Comparison of ENCODE assay signal across 16 cellular contexts in genomic region chr10:116973371-116973905, GRCh38. TPM values are rescaled to one million over a fixed set of nuclear protein-coding genes. Genes with fewer than 3 reads are reported as not detected.
DNase-seq lines count a peak whose midpoint lies in the region; ATAC-seq and TF ChIP-seq lines count a peak whose summit lies in the region.
"Had no signal": no experiment of that assay in that cellular context is flagged by ENCODE, and none has a peak within 500 bp of the region (broad histone marks: within the 10 kb centered on the region; RNA-seq: fewer than 3 reads in every experiment).

No MANE protein-coding gene starts in this region.

- H3K27me3 Mint-ChIP-seq in activated T-helper 17 cell treated with anti-CD3 and anti-CD28 coated beads, Interleukin-2, amount 50 U/mL, for 72 hours: peaks cover 8% of the 10 kb centered on the region
- peaks cover 4% of the 10 kb centered on the region for H3K27me3 Mint-ChIP-seq in CD4-positive, alpha-beta T cell

- no peaks in the 10 kb centered on the region for H3K36me3 Mint-ChIP-seq in activated T-helper 17 cell treated with anti-CD3 and anti-CD28 coated beads, Interleukin-2, amount 50 U/mL, for 72 hours (ENCODE audit: low read depth)
- H3K36me3 Mint-ChIP-seq in CD4-positive, alpha-beta T cell (ENCODE audit: low read depth): no peaks in the 10 kb centered on the region

- 92 to 98% methylated on average over 4 of the region's 4 CpGs for WGBS in aorta, 2 donors

- H3K4me2 ChIP-seq in PC-9: peak overlapping the region; percentile 60; the same call in 1 of the 2 replicates
- H3K4me2 ChIP-seq in neural cell (ENCODE audit: low read length): no peak overlapping the region

- 0 out of 2 replicates have a peak, but pooled peaks cover 3% of the 10 kb centered on the region for H3K79me2 ChIP-seq in PC-9 (ENCODE audit: low read depth)
- H3K79me2 ChIP-seq in neural cell (replicated peaks; ENCODE audit: insufficient read depth, low read length): no peaks in the 10 kb centered on the region

- H3K9me3 Mint-ChIP-seq in activated T-helper 17 cell treated with anti-CD3 and anti-CD28 coated beads, Interleukin-2, amount 50 U/mL, for 72 hours: no peaks in the 10 kb centered on the region
- no peaks in the 10 kb centered on the region for H3K9me3 Mint-ChIP-seq in CD4-positive, alpha-beta T cell
- H3K9me3 Mint-ChIP-seq: CD14-positive monocyte had no signal

- H2AFZ ChIP-seq in PC-9 (no peak overlapping the region), neural cell (ENCODE audit: low read depth, low read length) (no peak overlapping the region)

- H3K4me1 ChIP-seq in A673 (ENCODE audit: insufficient read depth, low read length, poor library complexity, severe bottlenecking): peaks cover 28% of the 10 kb centered on the region
- H3K4me1 ChIP-seq in PC-9 (replicated peaks; ENCODE audit: insufficient read depth): peaks cover 21% of the 10 kb centered on the region
- H3K4me1 ChIP-seq in aorta (ENCODE audit: control insufficient read depth in 1 of 2, insufficient read depth in 2 of 2, low read length in 2 of 2): no peaks in the 10 kb centered on the region

- no peak for ATAC-seq in activated T-helper 17 cell treated with anti-CD3 and anti-CD28 coated beads, Interleukin-2, amount 50 U/mL, for 72 hours (replicated peaks)
- ATAC-seq in CD4-positive, alpha-beta T cell (ENCODE audit: poor library complexity): no peak
- no peak for ATAC-seq in aorta (ENCODE audit: low FRiP score)

- H3K9me3 ChIP-seq in A673 (ENCODE audit: low read depth, low read length, poor library complexity, severe bottlenecking): no peaks in the 10 kb centered on the region
- H3K9me3 ChIP-seq in PC-9 (ENCODE audit: insufficient read depth, low read depth): no peaks in the 10 kb centered on the region
- H3K9me3 ChIP-seq in neural cell (ENCODE audit: low read length): no peaks in the 10 kb centered on the region
- no peaks in the 10 kb centered on the region for H3K9me3 ChIP-seq in CD4-positive, alpha-beta T cell (ENCODE audit: control insufficient read depth, low read length)
- H3K9me3 ChIP-seq in aorta (ENCODE audit: control insufficient read depth, low read length): no peaks in the 10 kb centered on the region

- no peak overlapping the region for H3K9ac ChIP-seq in neural cell (ENCODE audit: low read length)

- intact Hi-C loops in A673 (cut with micrococcal nuclease; ENCODE audit: unreplicated experiment) (no loop called here), PC-9 (cut with micrococcal nuclease; ENCODE audit: unreplicated experiment) (no loop called here), dorsolateral prefrontal cortex (cut with DNase I) (loop anchor here in 1 of 2 donors (1.0 to 10.0 kb wide), 2 partner anchors 11 to 121 kb away; no protein-coding TSS in a partner anchor), aorta (cut with DNase I) (no loop called here)
- intact Hi-C loops in CD4-positive, alpha-beta T cell (cut with DNase I, micrococcal nuclease): no loop called here

- H3K27ac ChIP-seq in A673 (ENCODE audit: low read depth, low read length, poor library complexity, severe bottlenecking) (peak overlapping the region; percentile 22), PC-9 (no peak overlapping the region), dorsolateral prefrontal cortex (peak overlapping the region; percentile 44 to 99 (median 96)), neural cell (ENCODE audit: low read length) (no peak overlapping the region), aorta (ENCODE audit: low read depth in 1 of 2, low read length in 2 of 2) (no peak overlapping the region)
- no peak overlapping the region for H3K27ac ChIP-seq in CD4-positive, alpha-beta T cell (ENCODE audit: low read depth, low read length)

- no peaks in the 10 kb centered on the region for H3K36me3 ChIP-seq in A673 (ENCODE audit: insufficient read depth, low read length, poor library complexity, severe bottlenecking)
- no peaks in the 10 kb centered on the region for H3K36me3 ChIP-seq in PC-9 (ENCODE audit: low read depth)
- no peaks in the 10 kb centered on the region for H3K36me3 ChIP-seq in neural cell (ENCODE audit: insufficient read depth, low read length)
- peaks cover 0 to 2% of the 10 kb centered on the region in 2 donors for H3K36me3 ChIP-seq in aorta (ENCODE audit: control insufficient read depth in 1 of 2, insufficient read depth in 2 of 2, low read length in 1 of 2)

- H3F3A ChIP-seq in PC-9 (ENCODE audit: insufficient read depth, low read depth): peaks cover 22% of the 10 kb centered on the region; the same call in 1 of the 2 replicates
- H3F3A ChIP-seq in neural cell (ENCODE audit: insufficient read depth, low read length, poor library complexity, severe bottlenecking): no peaks in the 10 kb centered on the region

- CTCF ChIA-PET in A673 (lab: Charles Lee): no interaction called here
- CTCF ChIA-PET in PC-9 (lab: Charles Lee): no interaction called here
- CTCF ChIA-PET in CD4-positive, alpha-beta T cell (lab: Charles Lee): no interaction called here

- POLR2A ChIA-PET in A673 (lab: Charles Lee; ENCODE audit: low non-redundant PET) (no interaction called here), PC-9 (lab: Charles Lee; ENCODE audit: unreplicated experiment) (no interaction called here)
- POLR2A ChIA-PET in CD4-positive, alpha-beta T cell (lab: Charles Lee): no interaction called here

- H3K27ac Mint-ChIP-seq in activated T-helper 17 cell treated with anti-CD3 and anti-CD28 coated beads, Interleukin-2, amount 50 U/mL, for 72 hours: no peak overlapping the region
- H3K27ac Mint-ChIP-seq in CD4-positive, alpha-beta T cell: no peak overlapping the region
- H3K27ac Mint-ChIP-seq: CD14-positive monocyte had no signal

- DNase-seq in A673 (ENCODE audit: low spot score) (no peak), PC-9 (no peak), dorsolateral prefrontal cortex (no peak), H4 (ENCODE audit: low spot score) (no peak), aorta (no peak)
- no peak for DNase-seq in CD4-positive, alpha-beta T cell
- DNase-seq: HCEC 1CT, IMR-90, Kasumi-1, NCI-H1417, NCI-H1930, NCI-H510A treated with DMSO at 0.1 percent for 48 hours, RPMI8226 had no signal

- no peaks in the 10 kb centered on the region for H3K4me1 Mint-ChIP-seq in activated T-helper 17 cell treated with anti-CD3 and anti-CD28 coated beads, Interleukin-2, amount 50 U/mL, for 72 hours
- no peaks in the 10 kb centered on the region for H3K4me1 Mint-ChIP-seq in CD4-positive, alpha-beta T cell (ENCODE audit: low read depth)

- H4K20me1 ChIP-seq in PC-9 (ENCODE audit: insufficient read depth) (no peaks in the 10 kb centered on the region; the same call in 1 of the 2 replicates), neural cell (ENCODE audit: insufficient read depth) (no peaks in the 10 kb centered on the region)

- TF ChIP-seq CTCF in A673 (conservative IDR thresholded peaks at IDR 0.05; ENCODE audit: low read depth, low read length): no peak
- TF ChIP-seq CTCF in PC-9 (conservative IDR thresholded peaks at IDR 0.05): no peak
- TF ChIP-seq CTCF in dorsolateral prefrontal cortex (IDR thresholded peaks at IDR 0.05 in 54 of 56, conservative IDR thresholded peaks at IDR 0.05 in 2 of 56; ENCODE audit: low read depth in 1 of 56, partially characterized antibody in 56 of 56): peak in 1 of 56 donors; percentile 7
- no peak for TF ChIP-seq CTCF in neural cell (IDR thresholded peaks at IDR 0.05; ENCODE audit: poor library complexity, severe bottlenecking)
- TF ChIP-seq CTCF in CD4-positive, alpha-beta T cell (IDR thresholded peaks at IDR 0.05): no peak

- H3K9me2 ChIP-seq in PC-9 (ENCODE audit: insufficient read depth): no peaks in the 10 kb centered on the region
- no peaks in the 10 kb centered on the region for H3K9me2 ChIP-seq in neural cell (ENCODE audit: insufficient read depth, low read length)

- H3K4me3 ChIP-seq in A673 (ENCODE audit: low read depth, low read length, poor library complexity, severe bottlenecking) (no peak overlapping the region), PC-9 (no peak overlapping the region), dorsolateral prefrontal cortex (peak overlapping the region in 4 of 59 donors; percentile 5 to 23 (median 12)), neural cell (ENCODE audit: low read length) (peak overlapping the region; percentile 37), aorta (ENCODE audit: low read length in 2 of 2) (no peak overlapping the region)

- TF ChIP-seq EP300 in neural cell (conservative IDR thresholded peaks at IDR 0.05; ENCODE audit: poor library complexity, severe bottlenecking): no peak

- TF ChIP-seq RAD21 in neural cell (conservative IDR thresholded peaks at IDR 0.05): no peak

- BruUV-seq in A673 (replicated peaks; lab: Mats Ljungman, UMichigan) (no TSS peak), PC-9 (replicated peaks; lab: Mats Ljungman, UMichigan) (no TSS peak)

- H3K27me3 ChIP-seq in A673 (replicated peaks; ENCODE audit: insufficient read depth, low read depth, low read length, poor library complexity): no peaks in the 10 kb centered on the region
- no peaks in the 10 kb centered on the region for H3K27me3 ChIP-seq in PC-9 (ENCODE audit: insufficient read depth, low read depth)
- no peaks in the 10 kb centered on the region for H3K27me3 ChIP-seq in dorsolateral prefrontal cortex
- H3K27me3 ChIP-seq in neural cell (ENCODE audit: insufficient read depth, low read depth, low read length): no peaks in the 10 kb centered on the region
- H3K27me3 ChIP-seq in CD4-positive, alpha-beta T cell (ENCODE audit: control insufficient read depth, insufficient read depth, low read length): no peaks in the 10 kb centered on the region
- H3K27me3 ChIP-seq in aorta (ENCODE audit: control insufficient read depth in 1 of 2, insufficient read depth in 2 of 2, low read length in 1 of 2): no peaks in the 10 kb centered on the region

- H3K4me3 Mint-ChIP-seq in activated T-helper 17 cell treated with anti-CD3 and anti-CD28 coated beads, Interleukin-2, amount 50 U/mL, for 72 hours: no peak overlapping the region
- no peak overlapping the region for H3K4me3 Mint-ChIP-seq in CD4-positive, alpha-beta T cell
- H3K4me3 Mint-ChIP-seq: CD14-positive monocyte had no signal

RNA-seq across cellular contexts. Expression of gene SHTN1, which starts 31.5 kb away (rescaled TPM):
- total RNA-seq in A673 (2021) (39.9 and 40.6 TPM in 2 replicates), PC-9 (2021) (24.5 and 33.6 TPM in 2 replicates), dorsolateral prefrontal cortex (100 to 1,000 TPM in 103 of 120 experiments, 10 to 100 TPM in 17; 65.1 to 426 (median 156) TPM), aorta (10 to 100 TPM; 20.9 to 26.1 TPM)
- polyA plus RNA-seq in neural cell (40.9 and 55.8 TPM in 2 replicates), aorta (10 to 100 TPM in 1 of 2 donors, 1 to 10 TPM in 1; 4.9 to 11.1 TPM)
- polyA minus RNA-seq in neural cell: 34.3 and 49.2 TPM in 2 replicates
- total RNA-seq in activated T-helper 17 cell treated with anti-CD3 and anti-CD28 coated beads, Interleukin-2, amount 50 U/mL, for 72 hours: under 1 TPM; 0.13 to 0.28 TPM
- total RNA-seq in CD4-positive, alpha-beta T cell: under 1 TPM; 0.75 to 0.85 TPM
- 6.3 and 9.3 TPM in 2 replicates for total RNA-seq in H4 (2014; rRNA removed; shearing (Covaris generic))

Comparison
In these comparisons a context has a peak if more than half of its experiments do, and no peak if none do; other contexts are left out.
1. H3K27ac ChIP-seq: peak in A673 (single experiment) and dorsolateral prefrontal cortex (59 of 59); none in PC-9 (single experiment), neural cell (single experiment), CD4-positive, alpha-beta T cell (single experiment) and aorta (0 of 2).